Comparison of ENCODE assay signal across 15 cellular contexts in genomic region chr2:54639609-54640008, GRCh38.
DNase-seq lines count a peak whose midpoint lies in the region; ATAC-seq and TF ChIP-seq lines count a peak whose summit lies in the region.
"Had no signal": no experiment of that assay in that cellular context is flagged by ENCODE, and none has a peak within 500 bp of the region (broad histone marks: within the 10 kb centered on the region; RNA-seq: fewer than 3 reads in every experiment).

No MANE protein-coding gene starts in this region.

- DNase-seq in cardiac muscle cell (ENCODE audit: low read depth in 1 of 2, low spot score in 1 of 2) (peak in 1 of 2 donors; percentile 28), Right ventricle myocardium superior (no peak), left ventricle myocardium superior (no peak), upper lobe of left lung (no peak), natural killer cell (no peak)
- DNase-seq in activated T-helper 2 cell treated with anti-CD3 and anti-CD28 coated beads, Interferon-gamma antibody, Interleukin-2, Interleukin-4, amounts not matched to agents 10 μg/mL and 5 μg/mL and 100 μg/mL, durations not matched to agents 14 hours and 24 hours and 36 hours (ENCODE audit: low spot score) = no peak
- no peak for DNase-seq in stimulated activated CD8-positive, alpha-beta memory T cell treated with anti-CD3 and anti-CD28 coated beads, Interleukin-4, amount 100 ng/mL, for 48 hours
- DNase-seq: activated T-cell treated with anti-CD3 and anti-CD28 coated beads, Interleukin-2, amount 50 U/mL, for 1 hour; AML-193; foreskin melanocyte; NCI-H2029; posterior cingulate gyrus; stimulated activated CD4-positive, alpha-beta T cell treated with anti-CD3 and anti-CD28 coated beads, Interleukin-4, amount 100 ng/mL, for 1 hour had no signal

- H3K27me3 Mint-ChIP-seq in activated T-helper 2 cell treated with anti-CD3 and anti-CD28 coated beads, Interferon-gamma antibody, Interleukin-2, Interleukin-4, amounts not matched to agents 10 μg/mL and 5 μg/mL and 100 μg/mL, durations not matched to agents 14 hours and 24 hours and 36 hours (ENCODE audit: low read depth) = no peaks in the 10 kb centered on the region
- no peaks in the 10 kb centered on the region for H3K27me3 Mint-ChIP-seq in natural killer cell (ENCODE audit: low read depth in 2 of 2)

- no peaks in the 10 kb centered on the region for H3K27me3 ChIP-seq in cardiac muscle cell
- H3K27me3 ChIP-seq in upper lobe of left lung = no peaks in the 10 kb centered on the region

- TF ChIP-seq EP300 in upper lobe of left lung (IDR thresholded peaks at IDR 0.05) = peak in 1 of 4 donors; percentile 2

- H3K27ac Mint-ChIP-seq in activated T-helper 2 cell treated with anti-CD3 and anti-CD28 coated beads, Interferon-gamma antibody, Interleukin-2, Interleukin-4, amounts not matched to agents 10 μg/mL and 5 μg/mL and 100 μg/mL, durations not matched to agents 14 hours and 24 hours and 36 hours = peak overlapping the region; percentile 63
- peak overlapping the region in 1 of 2 donors; percentile 11 for H3K27ac Mint-ChIP-seq in natural killer cell
- H3K27ac Mint-ChIP-seq: GM23338 had no signal

- H3K36me3 ChIP-seq in cardiac muscle cell = peaks cover 69% of the 10 kb centered on the region
- peaks cover 18 to 86% (median 41%) of the 10 kb centered on the region in 4 donors for H3K36me3 ChIP-seq in upper lobe of left lung

- ATAC-seq in Right ventricle myocardium superior (ENCODE audit: poor library complexity) = no peak
- ATAC-seq in left ventricle myocardium superior = peak; percentile 5
- ATAC-seq in upper lobe of left lung (ENCODE audit: low FRiP score in 2 of 2) = peak in 1 of 2 donors; percentile 20
- no peak for ATAC-seq in GM19351 (IDR thresholded peaks at IDR 0.05; ENCODE audit: unreplicated experiment)
- ATAC-seq in natural killer cell = no peak
- ATAC-seq: GM23338 had no signal

- H3K9me3 ChIP-seq in cardiac muscle cell (ENCODE audit: low read depth) (no peaks in the 10 kb centered on the region), upper lobe of left lung (no peaks in the 10 kb centered on the region)

- no peak overlapping the region for H3K4me3 Mint-ChIP-seq in activated T-helper 2 cell treated with anti-CD3 and anti-CD28 coated beads, Interferon-gamma antibody, Interleukin-2, Interleukin-4, amounts not matched to agents 10 μg/mL and 5 μg/mL and 100 μg/mL, durations not matched to agents 14 hours and 24 hours and 36 hours (ENCODE audit: low read depth)
- H3K4me3 Mint-ChIP-seq in natural killer cell = no peak overlapping the region
- H3K4me3 Mint-ChIP-seq: GM23338 had no signal

- H3K4me3 ChIP-seq in cardiac muscle cell (no peak overlapping the region), upper lobe of left lung (no peak overlapping the region)
- H3K4me3 ChIP-seq: GM23338 had no signal

- H3K27ac ChIP-seq in cardiac muscle cell = peak overlapping the region; percentile 22
- H3K27ac ChIP-seq in upper lobe of left lung = peak overlapping the region; percentile 40 to 87 (median 62)

- intact Hi-C loops in Right ventricle myocardium superior (cut with DNase I) (loop anchor here (10.0 kb wide), 2 partner anchors 115 to 185 kb away; partner anchors contain the start of gene SPTBN1), left ventricle myocardium superior (cut with micrococcal nuclease) (no loop called here), natural killer cell (cut with micrococcal nuclease) (no loop called here)
- intact Hi-C loops in activated T-helper 2 cell treated with anti-CD3 and anti-CD28 coated beads, Interferon-gamma antibody, Interleukin-2, Interleukin-4, amounts not matched to agents 10 μg/mL and 5 μg/mL and 100 μg/mL, durations not matched to agents 14 hours and 24 hours and 36 hours (cut with micrococcal nuclease) = no loop called here

- TF ChIP-seq CTCF in cardiac muscle cell (IDR thresholded peaks at IDR 0.05; ENCODE audit: low read depth, low read length) (no peak), upper lobe of left lung (IDR thresholded peaks at IDR 0.05) (no peak), natural killer cell (IDR thresholded peaks at IDR 0.05) (no peak)

- H3K9me3 Mint-ChIP-seq in activated T-helper 2 cell treated with anti-CD3 and anti-CD28 coated beads, Interferon-gamma antibody, Interleukin-2, Interleukin-4, amounts not matched to agents 10 μg/mL and 5 μg/mL and 100 μg/mL, durations not matched to agents 14 hours and 24 hours and 36 hours = no peaks in the 10 kb centered on the region
- H3K9me3 Mint-ChIP-seq in natural killer cell = no peaks in the 10 kb centered on the region
- H3K9me3 Mint-ChIP-seq: GM23338 had no signal

- peaks cover 66% of the 10 kb centered on the region for H3K36me3 Mint-ChIP-seq in activated T-helper 2 cell treated with anti-CD3 and anti-CD28 coated beads, Interferon-gamma antibody, Interleukin-2, Interleukin-4, amounts not matched to agents 10 μg/mL and 5 μg/mL and 100 μg/mL, durations not matched to agents 14 hours and 24 hours and 36 hours (ENCODE audit: low read depth)
- no peaks in the 10 kb centered on the region for H3K36me3 Mint-ChIP-seq in natural killer cell

- H3K4me1 Mint-ChIP-seq in activated T-helper 2 cell treated with anti-CD3 and anti-CD28 coated beads, Interferon-gamma antibody, Interleukin-2, Interleukin-4, amounts not matched to agents 10 μg/mL and 5 μg/mL and 100 μg/mL, durations not matched to agents 14 hours and 24 hours and 36 hours (ENCODE audit: low read depth) = peaks cover 17% of the 10 kb centered on the region
- H3K4me1 Mint-ChIP-seq in natural killer cell = peaks cover 4 to 13% of the 10 kb centered on the region in 2 donors

- 74 to 76% methylated on average over 4 of the region's 4 CpGs for WGBS in upper lobe of left lung, 2 donors

- no peak for TF ChIP-seq POLR2A in upper lobe of left lung (IDR thresholded peaks at IDR 0.05)

- H3K4me1 ChIP-seq in cardiac muscle cell (ENCODE audit: low read depth) (no peaks in the 10 kb centered on the region), upper lobe of left lung (peaks cover 35 to 65% (median 56%) of the 10 kb centered on the region in 4 donors)
